ENCODE assay signal across 26 cellular contexts in genomic region chr15:31510003-31510402, GRCh38.
A peak's percentile ranks its signal among the peaks of the same experiment; 100 is the strongest.
DNase-seq lines count a peak whose midpoint lies in the region; ATAC-seq, FAIRE-seq and TF ChIP-seq lines count a peak whose summit lies in the region.
"Had no signal": no experiment of that assay in that cellular context is flagged by ENCODE, and none has a peak within 500 bp of the region (broad histone marks: within the 10 kb centered on the region; RNA-seq: fewer than 3 reads in every experiment).

No MANE protein-coding gene starts in this region.

- peaks cover 9% of the 10 kb centered on the region in 2 donors for H3K4me1 Mint-ChIP-seq in natural killer cell
- peaks cover 9 to 20% of the 10 kb centered on the region in 2 donors for H3K4me1 Mint-ChIP-seq in natural killer cell treated with Interleukin-12 subunit alpha and Interleukin-12 subunit beta and Interleukin-15 and Interleukin-18, amount 100 ng/mL, for 72 hours (ENCODE audit: low read depth in 2 of 2)

- peak overlapping the region in 1 of 2 donors; percentile 64 for H3K27ac Mint-ChIP-seq in natural killer cell
- no peak overlapping the region for H3K27ac Mint-ChIP-seq in natural killer cell treated with Interleukin-12 subunit alpha and Interleukin-12 subunit beta and Interleukin-15 and Interleukin-18, amount 100 ng/mL, for 72 hours
- H3K27ac Mint-ChIP-seq: activated T-helper 2 cell treated with anti-CD3 and anti-CD28 coated beads, Interferon-gamma antibody, Interleukin-2, Interleukin-4, amounts not matched to agents 10 μg/mL and 5 μg/mL and 100 μg/mL, durations not matched to agents 14 hours and 24 hours and 36 hours; naive thymus-derived CD4-positive, alpha-beta T cell; stimulated activated memory B cell treated with anti-CD40 and anti-IgM and Interleukin-4, amounts not matched to agents 10 μg/mL and 1 μg/mL and 100 μg/mL, for 72 hours; T-helper 17 cell; type B pancreatic cell had no signal

- peaks cover 6 to 11% of the 10 kb centered on the region in 2 donors for H3K27me3 Mint-ChIP-seq in natural killer cell (ENCODE audit: low read depth in 2 of 2)
- H3K27me3 Mint-ChIP-seq in natural killer cell treated with Interleukin-12 subunit alpha and Interleukin-12 subunit beta and Interleukin-15 and Interleukin-18, amount 100 ng/mL, for 72 hours: peaks cover 4 to 10% of the 10 kb centered on the region in 2 donors
- H3K27me3 Mint-ChIP-seq: type B pancreatic cell had no signal

- no peaks in the 10 kb centered on the region for H3K36me3 Mint-ChIP-seq in natural killer cell
- no peaks in the 10 kb centered on the region for H3K36me3 Mint-ChIP-seq in natural killer cell treated with Interleukin-12 subunit alpha and Interleukin-12 subunit beta and Interleukin-15 and Interleukin-18, amount 100 ng/mL, for 72 hours
- H3K36me3 Mint-ChIP-seq: stimulated activated memory B cell treated with anti-CD40 and anti-IgM and Interleukin-4, amounts not matched to agents 10 μg/mL and 1 μg/mL and 100 μg/mL, for 72 hours; type B pancreatic cell had no signal

- ATAC-seq in natural killer cell (peak in 2 of 3 donors; percentile 31 to 38), GM21390 (IDR thresholded peaks at IDR 0.05; ENCODE audit: unreplicated experiment) (no peak)
- ATAC-seq in natural killer cell treated with Interleukin-12 subunit alpha and Interleukin-12 subunit beta and Interleukin-15 and Interleukin-18, amount 100 ng/mL, for 72 hours: no peak
- ATAC-seq: left ventricle myocardium superior; naive thymus-derived CD4-positive, alpha-beta T cell; SK-N-SH treated with all-trans-retinoic acid at 6 μM for 48 hours; stimulated activated memory B cell treated with anti-CD40 and anti-IgM and Interleukin-4, amounts not matched to agents 10 μg/mL and 1 μg/mL and 100 μg/mL, for 72 hours; T-helper 17 cell had no signal

- TF ChIP-seq CTCF in natural killer cell (IDR thresholded peaks at IDR 0.05): no peak

- no peak for DNase-seq in natural killer cell
- no peak for DNase-seq in natural killer cell treated with Interleukin-12 subunit alpha and Interleukin-12 subunit beta and Interleukin-15 and Interleukin-18, amount 100 ng/mL, for 72 hours (ENCODE audit: low spot score)
- DNase-seq in cerebellar cortex (ENCODE audit: low spot score): peak; percentile 9
- DNase-seq in lung microvascular endothelial cell (ENCODE audit: low read depth in 2 of 2): peak; percentile 26 to 39
- no peak for DNase-seq in 8988T
- no peak for DNase-seq in HTR-8/SVneo (ENCODE audit: insufficient read length, low spot score)
- DNase-seq: activated CD4-positive, alpha-beta T cell treated with anti-CD3 and anti-CD28 coated beads, Interleukin-2, amount 50 U/mL, for 48 hours; activated naive CD4-positive, alpha-beta T cell treated with anti-CD3 and anti-CD28 coated beads, Interleukin-2, amount 50 U/mL, for 16 hours; activated T-cell treated with anti-CD3 and anti-CD28 coated beads for 4 hours; C1 segment of cervical spinal cord; effector CD8-positive, alpha-beta T cell; erythroblast; GM23248; Kasumi-1; left ventricle myocardium superior; naive thymus-derived CD4-positive, alpha-beta T cell; NCI-H510A treated with DMSO at 0.1 percent for 48 hours; NK-92 treated with Interleukin-12 subunit alpha and Interleukin-12 subunit beta, amount 100 ng/mL, for 24 hours; nucleus accumbens; stimulated activated CD4-positive, alpha-beta T cell treated with anti-CD3 and anti-CD28 coated beads, Interleukin-15, amount 100 ng/mL, for 24 hours; T-helper 17 cell had no signal

- intact Hi-C loops in natural killer cell (cut with micrococcal nuclease): no loop called here

- peak overlapping the region; percentile 13 for H3K4me3 Mint-ChIP-seq in natural killer cell
- no peak overlapping the region for H3K4me3 Mint-ChIP-seq in natural killer cell treated with Interleukin-12 subunit alpha and Interleukin-12 subunit beta and Interleukin-15 and Interleukin-18, amount 100 ng/mL, for 72 hours
- H3K4me3 Mint-ChIP-seq: naive thymus-derived CD4-positive, alpha-beta T cell; stimulated activated memory B cell treated with anti-CD40 and anti-IgM and Interleukin-4, amounts not matched to agents 10 μg/mL and 1 μg/mL and 100 μg/mL, for 72 hours; T-helper 17 cell; type B pancreatic cell had no signal

- no peak for FAIRE-seq in HTR-8/SVneo (lab: Jason Lieb, UNC)

- H3K9me3 Mint-ChIP-seq in natural killer cell: no peaks in the 10 kb centered on the region
- no peaks in the 10 kb centered on the region for H3K9me3 Mint-ChIP-seq in natural killer cell treated with Interleukin-12 subunit alpha and Interleukin-12 subunit beta and Interleukin-15 and Interleukin-18, amount 100 ng/mL, for 72 hours
- H3K9me3 Mint-ChIP-seq: type B pancreatic cell had no signal

Comparison
In these comparisons a context has a peak if more than half of its experiments do, and no peak if none do; other contexts are left out.
1. ATAC-seq: peak in natural killer cell (2 of 3); none in natural killer cell treated with Interleukin-12 subunit alpha and Interleukin-12 subunit beta and Interleukin-15 and Interleukin-18, amount 100 ng/mL, for 72 hours (0 of 2) and GM21390 (single experiment).
2. DNase-seq: peak in cerebellar cortex (single experiment) and lung microvascular endothelial cell (2 of 2); none in natural killer cell (single experiment), natural killer cell treated with Interleukin-12 subunit alpha and Interleukin-12 subunit beta and Interleukin-15 and Interleukin-18, amount 100 ng/mL, for 72 hours (single experiment), 8988T (single experiment) and HTR-8/SVneo (single experiment).